ENCODE assay signal across 7 cellular contexts in the genomic region with DNA sequence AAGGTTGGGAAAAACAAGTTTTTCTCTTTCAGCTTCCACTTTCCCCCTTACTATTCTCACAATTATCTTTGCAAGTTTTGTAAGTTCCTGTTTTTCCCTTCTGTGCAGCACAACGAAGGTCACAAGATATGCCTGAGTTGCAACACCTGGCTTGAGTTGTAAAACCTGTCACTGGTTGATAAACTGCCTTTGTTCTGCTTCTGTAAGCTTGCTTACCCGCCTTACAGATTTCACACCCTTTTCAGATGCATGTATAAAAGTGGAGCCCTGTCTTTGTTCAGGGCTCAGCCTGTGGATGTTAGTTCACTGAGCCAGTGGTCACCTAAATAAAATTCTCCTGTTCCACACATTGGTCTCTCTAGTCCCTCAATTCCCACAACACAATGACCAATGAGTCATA.
DNase-seq lines count a peak whose midpoint lies in the region; ATAC-seq, FAIRE-seq and TF ChIP-seq lines count a peak whose summit lies in the region.
"Not testable (repeated sequence)": the region's sequence is repeated elsewhere in the genome, so short reads cannot be mapped to it uniquely, and the experiment has no call there.

No MANE protein-coding gene starts in this region.

- peak overlapping the region; percentile 47 for H3K27ac ChIP-seq in DOHH2 (ENCODE audit: low read depth, low read length)
- H3K27ac ChIP-seq in body of pancreas, pancreas: not testable (repeated sequence)

- ATAC-seq in activated B cell treated with CpG ODN at 0.5 μM for 24 hours (ENCODE audit: low read depth) (peak; percentile 82), body of pancreas (peak; percentile 66), esophagus mucosa (peak; percentile 68), memory B cell (ENCODE audit: low read depth) (peak; percentile 96), pancreas (peak in 3 of 4 donors; percentile 56 to 70 (median 62))

- not testable (repeated sequence) for H3F3A ChIP-seq in DOHH2 (ENCODE audit: control insufficient read depth, insufficient read depth)

- not testable (repeated sequence) for H3K4me1 ChIP-seq in DOHH2 (ENCODE audit: control insufficient read depth, low read length); body of pancreas; pancreas

- not testable (repeated sequence) for H3K79me2 ChIP-seq in DOHH2 (ENCODE audit: control insufficient read depth, low read length)

- not testable (repeated sequence) for H3K36me3 ChIP-seq in DOHH2 (ENCODE audit: control insufficient read depth, low read length); body of pancreas (replicated peaks in 1 of 2; ENCODE audit: insufficient read depth in 1 of 2, low read depth in 2 of 2); pancreas

- no CpG with 5 or more reads among the region's 2 CpGs for WGBS in body of pancreas, 2 donors
- no CpG with 5 or more reads among the region's 2 CpGs for WGBS in pancreas, 2 donors

- not testable (repeated sequence) for H3K4me2 ChIP-seq in DOHH2 (ENCODE audit: low read length)

- H4K20me1 ChIP-seq in DOHH2 (ENCODE audit: control insufficient read depth, insufficient read depth, low read depth, low read length): not testable (repeated sequence)

- H3K4me1 Mint-ChIP-seq in activated B cell treated with CpG ODN at 0.5 μM for 24 hours, memory B cell: not testable (repeated sequence)

- H3K9me2 ChIP-seq in DOHH2 (replicated peaks; ENCODE audit: control insufficient read depth, low read length): not testable (repeated sequence)

- not testable (repeated sequence) for DNase-seq in H54 (ENCODE audit: insufficient read length, low spot score); activated B cell treated with CpG ODN at 0.5 μM for 24 hours; body of pancreas; memory B cell (ENCODE audit: low spot score in 2 of 2); pancreas

- H3K4me3 ChIP-seq in DOHH2 (ENCODE audit: low read length); body of pancreas; pancreas: not testable (repeated sequence)

- not testable (repeated sequence) for H3K36me3 Mint-ChIP-seq in activated B cell treated with CpG ODN at 0.5 μM for 24 hours (ENCODE audit: low read depth); memory B cell

- not testable (repeated sequence) for H3K27me3 Mint-ChIP-seq in activated B cell treated with CpG ODN at 0.5 μM for 24 hours, memory B cell

- intact Hi-C loops in activated B cell treated with CpG ODN at 0.5 μM for 24 hours (cut with micrococcal nuclease); body of pancreas (cut with DNase I); pancreas (cut with DNase I): not testable (repeated sequence)

- not testable (repeated sequence) for TF ChIP-seq CTCF in DOHH2 (IDR thresholded peaks at IDR 0.05; ENCODE audit: low read depth, low read length, poor library complexity, severe bottlenecking); activated B cell treated with CpG ODN at 0.5 μM for 24 hours (IDR thresholded peaks at IDR 0.05); body of pancreas (IDR thresholded peaks at IDR 0.05); pancreas (IDR thresholded peaks at IDR 0.05)

- POLR2A ChIA-PET in activated B cell treated with CpG ODN at 0.5 μM for 24 hours (lab: Charles Lee): not testable (repeated sequence)

- H3K27ac Mint-ChIP-seq in activated B cell treated with CpG ODN at 0.5 μM for 24 hours, memory B cell: not testable (repeated sequence)

- not testable (repeated sequence) for H3K9me3 ChIP-seq in DOHH2 (ENCODE audit: control insufficient read depth, insufficient read depth, low read length); body of pancreas; pancreas

- TF ChIP-seq POLR2A in H54 (IDR thresholded peaks at IDR 0.05; ENCODE audit: low read depth, low read length); body of pancreas (IDR thresholded peaks at IDR 0.05): not testable (repeated sequence)

- not testable (repeated sequence) for H3K27me3 ChIP-seq in DOHH2 (ENCODE audit: control insufficient read depth, low read length); body of pancreas; pancreas

- CTCF ChIA-PET in activated B cell treated with CpG ODN at 0.5 μM for 24 hours (lab: Charles Lee): not testable (repeated sequence)

- not testable (repeated sequence) for H3K9me3 Mint-ChIP-seq in activated B cell treated with CpG ODN at 0.5 μM for 24 hours, memory B cell

- not testable (repeated sequence) for H3K4me3 Mint-ChIP-seq in activated B cell treated with CpG ODN at 0.5 μM for 24 hours, memory B cell

- peak; percentile 77 for FAIRE-seq in H54 (lab: Jason Lieb, UNC)
- FAIRE-seq in pancreas (lab: Jason Lieb, UNC): not testable (repeated sequence)
